Comparison of ENCODE assay signal across 8 cellular contexts in genomic region chr3:179768080-179768479, GRCh38.
DNase-seq lines count a peak whose midpoint lies in the region; ATAC-seq, FAIRE-seq and TF ChIP-seq lines count a peak whose summit lies in the region.
"Had no signal": no experiment of that assay in that cellular context is flagged by ENCODE, and none has a peak within 500 bp of the region (broad histone marks: within the 10 kb centered on the region; RNA-seq: fewer than 3 reads in every experiment).

No MANE protein-coding gene starts in this region.

- DNase-seq in ELF-1 (ENCODE audit: low read depth, low spot score) (peak; percentile 59), LHCN-M2 (ENCODE audit: low read depth) (peak; percentile 43), WERI-Rb-1 (peak; percentile 59), kidney (no peak)
- DNase-seq in activated CD4-positive, CD25-positive, alpha-beta regulatory T cell (lab: John Stamatoyannopoulos, UW) = no peak

- H3K9ac ChIP-seq in kidney (ENCODE audit: low read length in 2 of 2) = no peak overlapping the region

- TF ChIP-seq CTCF in WERI-Rb-1 (IDR thresholded peaks at IDR 0.05; ENCODE audit: low read depth, low read length) = peak; percentile 77
- TF ChIP-seq CTCF in kidney (IDR thresholded peaks at IDR 0.05; ENCODE audit: borderline replicate concordance, extremely low read depth, insufficient read depth) = peak; percentile 5

- H3K27me3 ChIP-seq in WERI-Rb-1 (ENCODE audit: insufficient read depth, low read depth, severe bottlenecking) = no peaks in the 10 kb centered on the region

- no peaks in the 10 kb centered on the region for H3K4me1 ChIP-seq in kidney (ENCODE audit: control insufficient read depth in 1 of 2, insufficient read depth in 1 of 2, low read depth in 1 of 2, low read length in 2 of 2)

- intact Hi-C loops in kidney (cut with DNase I) = no loop called here

- no peak for FAIRE-seq in kidney (lab: Jason Lieb, UNC)

- H3K4me3 ChIP-seq in WERI-Rb-1 (ENCODE audit: low read depth, low read length) (no peak overlapping the region), kidney (ENCODE audit: low read length in 2 of 2) (no peak overlapping the region)
- H3K4me3 ChIP-seq: skin epidermis had no signal

- no peak for ATAC-seq in GM18909 (IDR thresholded peaks at IDR 0.05; ENCODE audit: poor library complexity, unreplicated experiment)
- ATAC-seq in HG03175 (IDR thresholded peaks at IDR 0.05; ENCODE audit: unreplicated experiment) = no peak

- peaks cover 12% of the 10 kb centered on the region for H3K36me3 ChIP-seq in WERI-Rb-1
- H3K36me3 ChIP-seq in kidney (ENCODE audit: control insufficient read depth in 1 of 2, insufficient read depth in 2 of 2, low read length in 2 of 2) = peaks cover 3 to 5% of the 10 kb centered on the region in 2 donors

- H3K9me3 ChIP-seq in WERI-Rb-1 (ENCODE audit: severe bottlenecking) = no peaks in the 10 kb centered on the region
- H3K9me3 ChIP-seq in kidney (ENCODE audit: control insufficient read depth in 1 of 2, low read length in 2 of 2) = no peaks in the 10 kb centered on the region

- H3K27ac ChIP-seq in WERI-Rb-1 (no peak overlapping the region), kidney (ENCODE audit: low read depth in 2 of 2, low read length in 2 of 2) (no peak overlapping the region)
- H3K27ac ChIP-seq: skin epidermis had no signal

Comparison
In these comparisons a context has a peak if more than half of its experiments do, and no peak if none do; other contexts are left out.
1. DNase-seq: peak in ELF-1 (single experiment), LHCN-M2 (single experiment) and WERI-Rb-1 (single experiment); none in kidney (single experiment) and activated CD4-positive, CD25-positive, alpha-beta regulatory T cell (0 of 4).